8 cellular contexts compared by ENCODE assay signal in genomic region chr17:45222273-45222993, GRCh38. TPM values are rescaled to one million over a fixed set of nuclear protein-coding genes. Genes with fewer than 3 reads are reported as not detected.
A peak's percentile ranks its signal among the peaks of the same experiment; 100 is the strongest.
DNase-seq lines count a peak whose midpoint lies in the region; ATAC-seq and TF ChIP-seq lines count a peak whose summit lies in the region.

No MANE protein-coding gene starts in this region.

- POLR2A ChIA-PET in AG04450 (lab: Yijun Ruan, JAX): interaction anchor here (0.6 to 0.8 kb wide), 2 partner anchors 30 to 74 kb away, joined by 3 to 4 read pairs; partner anchors contain the start of gene HEXIM1

- H3K4me3 Mint-ChIP-seq in IgD-negative memory B cell: peak overlapping the region; percentile 98 to 100 (median 100)
- peak overlapping the region; percentile 94 for H3K4me3 Mint-ChIP-seq in activated naive CD4-positive, alpha-beta T cell treated with anti-CD3 and anti-CD28 coated beads, Interleukin-2, amount 50 U/mL, for 24 hours
- H3K4me3 Mint-ChIP-seq in stimulated activated naive B cell treated with anti-CD40 and anti-IgM and Interleukin-4, amounts not matched to agents 10 μg/mL and 1 μg/mL and 100 μg/mL, for 72 hours: peak overlapping the region; percentile 90 to 99

- DNase-seq in AG04450 (ENCODE audit: low read depth, low spot score): no peak
- DNase-seq in islet precursor cell: peak; percentile 68
- peak; percentile 60 for DNase-seq in stimulated activated naive B cell treated with anti-CD40 and anti-IgM and Interleukin-4, amounts not matched to agents 10 μg/mL and 1 μg/mL and 100 μg/mL, for 72 hours
- DNase-seq in NCI-H2029 (lab: John Stamatoyannopoulos, UW): no peak

- peak overlapping the region; percentile 97 to 100 (median 100) for H3K27ac Mint-ChIP-seq in IgD-negative memory B cell
- peak overlapping the region; percentile 99 for H3K27ac Mint-ChIP-seq in activated naive CD4-positive, alpha-beta T cell treated with anti-CD3 and anti-CD28 coated beads, Interleukin-2, amount 50 U/mL, for 24 hours
- peak overlapping the region; percentile 97 for H3K27ac Mint-ChIP-seq in stimulated activated naive B cell treated with anti-CD40 and anti-IgM and Interleukin-4, amounts not matched to agents 10 μg/mL and 1 μg/mL and 100 μg/mL, for 72 hours

- peak; percentile 15 to 26 for ATAC-seq in stimulated activated naive B cell treated with anti-CD40 and anti-IgM and Interleukin-4, amounts not matched to agents 10 μg/mL and 1 μg/mL and 100 μg/mL, for 72 hours (replicated peaks)
- ATAC-seq in GM19023 (IDR thresholded peaks at IDR 0.05; ENCODE audit: unreplicated experiment) (no peak), GM21515 (IDR thresholded peaks at IDR 0.05; ENCODE audit: unreplicated experiment) (no peak)

- CTCF ChIA-PET in AG04450 (lab: Charles Lee): interaction anchor here (0.6 to 1.0 kb wide), 3 partner anchors 73 to 172 kb away, joined by 3 read pairs; partner anchors contain the start of gene MAP3K14

- H3K36me3 Mint-ChIP-seq in IgD-negative memory B cell: no peaks in the 10 kb centered on the region
- peaks cover 6% of the 10 kb centered on the region for H3K36me3 Mint-ChIP-seq in activated naive CD4-positive, alpha-beta T cell treated with anti-CD3 and anti-CD28 coated beads, Interleukin-2, amount 50 U/mL, for 24 hours
- peaks cover 37 to 68% of the 10 kb centered on the region in 2 donors for H3K36me3 Mint-ChIP-seq in stimulated activated naive B cell treated with anti-CD40 and anti-IgM and Interleukin-4, amounts not matched to agents 10 μg/mL and 1 μg/mL and 100 μg/mL, for 72 hours

- H3K9me3 Mint-ChIP-seq in IgD-negative memory B cell: no peaks in the 10 kb centered on the region
- H3K9me3 Mint-ChIP-seq in activated naive CD4-positive, alpha-beta T cell treated with anti-CD3 and anti-CD28 coated beads, Interleukin-2, amount 50 U/mL, for 24 hours: no peaks in the 10 kb centered on the region
- H3K9me3 Mint-ChIP-seq in stimulated activated naive B cell treated with anti-CD40 and anti-IgM and Interleukin-4, amounts not matched to agents 10 μg/mL and 1 μg/mL and 100 μg/mL, for 72 hours: no peaks in the 10 kb centered on the region

- H3K27me3 ChIP-seq in AG04450 (ENCODE audit: control insufficient read depth, insufficient read depth, low read length): peaks cover 24% of the 10 kb centered on the region

- H3K4me1 Mint-ChIP-seq in IgD-negative memory B cell: peaks cover 32 to 54% (median 53%) of the 10 kb centered on the region in 3 donors
- H3K4me1 Mint-ChIP-seq in activated naive CD4-positive, alpha-beta T cell treated with anti-CD3 and anti-CD28 coated beads, Interleukin-2, amount 50 U/mL, for 24 hours: peaks cover 58% of the 10 kb centered on the region
- peaks cover 63 to 79% of the 10 kb centered on the region in 2 donors for H3K4me1 Mint-ChIP-seq in stimulated activated naive B cell treated with anti-CD40 and anti-IgM and Interleukin-4, amounts not matched to agents 10 μg/mL and 1 μg/mL and 100 μg/mL, for 72 hours

- peak overlapping the region; percentile 59 for H3K4me3 ChIP-seq in AG04450 (ENCODE audit: low read depth, low read length)

- no peaks in the 10 kb centered on the region for H3K27me3 Mint-ChIP-seq in IgD-negative memory B cell
- no peaks in the 10 kb centered on the region for H3K27me3 Mint-ChIP-seq in activated naive CD4-positive, alpha-beta T cell treated with anti-CD3 and anti-CD28 coated beads, Interleukin-2, amount 50 U/mL, for 24 hours
- no peaks in the 10 kb centered on the region for H3K27me3 Mint-ChIP-seq in stimulated activated naive B cell treated with anti-CD40 and anti-IgM and Interleukin-4, amounts not matched to agents 10 μg/mL and 1 μg/mL and 100 μg/mL, for 72 hours

- no peaks in the 10 kb centered on the region; the same call in 1 of the 2 replicates for H3K9me3 ChIP-seq in AG04450 (ENCODE audit: control insufficient read depth, insufficient read depth, low read length)

- no peak for TF ChIP-seq CTCF in AG04450 (IDR thresholded peaks at IDR 0.05; ENCODE audit: low read depth, low read length)

- no peak overlapping the region for H3K27ac ChIP-seq in AG04450 (ENCODE audit: low read depth, low read length)

RNA-seq across cellular contexts. Expression of gene FMNL1, which starts 0.7 kb away (rescaled TPM):
- polyA plus RNA-seq in AG04450 (2011; rRNA removed): 1.1 and 1.8 TPM in 2 replicates
- polyA minus RNA-seq in AG04450 (2011; rRNA and poly(A)+ RNA removed): 2.6 and 3.2 TPM in 2 replicates
- 36.5 TPM for polyA plus RNA-seq in IgD-negative memory B cell

RNA-seq across cellular contexts. Expression of gene SPATA32, which starts 39.5 kb away (rescaled TPM):
- polyA plus RNA-seq in AG04450 (2011; rRNA removed) (not detected in 2 replicates), IgD-negative memory B cell (0.34 TPM)
- 0.13 TPM in 1 of 2 replicates, not detected in the other for polyA minus RNA-seq in AG04450 (2011; rRNA and poly(A)+ RNA removed)

Comparison
In these comparisons a context has a peak if more than half of its experiments do, and no peak if none do; other contexts are left out.
1. DNase-seq: peak in islet precursor cell (single experiment) and stimulated activated naive B cell treated with anti-CD40 and anti-IgM and Interleukin-4, amounts not matched to agents 10 μg/mL and 1 μg/mL and 100 μg/mL, for 72 hours (single experiment); none in AG04450 (single experiment) and NCI-H2029 (single experiment).
2. ATAC-seq: peak in stimulated activated naive B cell treated with anti-CD40 and anti-IgM and Interleukin-4, amounts not matched to agents 10 μg/mL and 1 μg/mL and 100 μg/mL, for 72 hours (2 of 2); none in GM19023 (single experiment) and GM21515 (single experiment).
3. RNA of gene FMNL1, which starts 0.7 kb away (polyA plus RNA-seq): 36.5 TPM in IgD-negative memory B cell (single experiment); 1.1 to 1.8 TPM in AG04450; every median in the first group is over 10 times any median in the second.
4. Peak in every context shown above with its lines, with median percentiles within 50 percentile points of each other: H3K27ac Mint-ChIP-seq and H3K4me3 Mint-ChIP-seq.